In the genomic region with DNA sequence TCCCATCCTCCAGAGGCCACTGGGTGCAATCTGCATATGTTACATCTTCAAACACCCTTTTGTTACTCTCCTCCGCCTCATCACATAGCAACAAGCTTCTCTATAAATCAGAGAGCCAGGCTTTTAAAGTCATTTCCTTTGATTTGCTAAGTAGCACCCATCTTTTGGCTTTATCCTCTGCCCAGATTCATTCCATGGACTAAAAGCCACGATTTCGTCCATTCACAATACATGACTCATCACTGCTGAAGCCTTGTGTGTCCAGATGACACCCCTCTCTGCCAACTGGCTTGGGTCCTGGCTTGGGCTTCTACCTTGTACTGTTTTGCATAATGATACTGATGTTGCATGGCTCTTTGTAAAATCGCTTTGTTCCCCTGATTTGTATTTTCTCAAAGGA, we compare ENCODE assay signal across 27 cellular contexts. TPM values are rescaled to one million over a fixed set of nuclear protein-coding genes. Genes with fewer than 3 reads are reported as not detected.
DNase-seq lines count a peak whose midpoint lies in the region; ATAC-seq and TF ChIP-seq lines count a peak whose summit lies in the region.
"Had no signal": no experiment of that assay in that cellular context is flagged by ENCODE, and none has a peak within 500 bp of the region (broad histone marks: within the 10 kb centered on the region; RNA-seq: fewer than 3 reads in every experiment).

No MANE protein-coding gene starts in this region.

- H3K36me3 Mint-ChIP-seq in GM23338 (ENCODE audit: low read depth) = no peaks in the 10 kb centered on the region
- H3K36me3 Mint-ChIP-seq in activated CD4-positive, alpha-beta memory T cell treated with anti-CD3 and anti-CD28 coated beads for 36 hours = no peaks in the 10 kb centered on the region
- H3K36me3 Mint-ChIP-seq: activated naive CD8-positive, alpha-beta T cell treated with anti-CD3 and anti-CD28 coated beads for 36 hours; CD8-positive, alpha-beta T cell; immature natural killer cell; stimulated activated naive B cell treated with anti-CD40 and anti-IgM and Interleukin-4, amounts not matched to agents 10 μg/mL and 1 μg/mL and 100 μg/mL, for 72 hours had no signal

- no peak for ATAC-seq in GM23338
- ATAC-seq: CD8-positive, alpha-beta T cell; HepG2; stimulated activated naive B cell treated with anti-CD40 and anti-IgM and Interleukin-4, amounts not matched to agents 10 μg/mL and 1 μg/mL and 100 μg/mL, for 72 hours; T-helper 17 cell had no signal

- no peaks in the 10 kb centered on the region for H3K9me3 ChIP-seq in adipocyte (ENCODE audit: control insufficient read depth, low read length)
- H3K9me3 ChIP-seq: prostate gland had no signal

- no peaks in the 10 kb centered on the region for H3K79me2 ChIP-seq in GM23338 (replicated peaks; ENCODE audit: insufficient read depth)

- H3K4me2 ChIP-seq in GM23338 = no peak overlapping the region

- H3F3A ChIP-seq in GM23338 (replicated peaks; ENCODE audit: low read depth) = no peaks in the 10 kb centered on the region

- no peak overlapping the region for H3K27ac ChIP-seq in GM23338 (ENCODE audit: low read depth)
- H3K27ac ChIP-seq: prostate gland, skin epidermis, VCaP had no signal

- intact Hi-C loops in activated CD4-positive, alpha-beta memory T cell treated with anti-CD3 and anti-CD28 coated beads for 36 hours (cut with micrococcal nuclease) = no loop called here

- no peaks in the 10 kb centered on the region for H3K4me1 Mint-ChIP-seq in GM23338
- H3K4me1 Mint-ChIP-seq in activated CD4-positive, alpha-beta memory T cell treated with anti-CD3 and anti-CD28 coated beads for 36 hours (ENCODE audit: low read depth) = no peaks in the 10 kb centered on the region
- H3K4me1 Mint-ChIP-seq: activated naive CD8-positive, alpha-beta T cell treated with anti-CD3 and anti-CD28 coated beads for 36 hours; immature natural killer cell; stimulated activated naive B cell treated with anti-CD40 and anti-IgM and Interleukin-4, amounts not matched to agents 10 μg/mL and 1 μg/mL and 100 μg/mL, for 72 hours had no signal

- H3K4me3 ChIP-seq in GM23338 (no peak overlapping the region), adipocyte (ENCODE audit: low read length) (no peak overlapping the region), fibroblast of villous mesenchyme (ENCODE audit: low read depth, low read length) (no peak overlapping the region)
- H3K4me3 ChIP-seq: prostate gland, skin epidermis had no signal

- H3K36me3 ChIP-seq in GM23338 (ENCODE audit: insufficient read depth) (no peaks in the 10 kb centered on the region), adipocyte (ENCODE audit: control insufficient read depth, insufficient read depth, low read length, severe bottlenecking) (no peaks in the 10 kb centered on the region)
- H3K36me3 ChIP-seq: prostate gland had no signal

- peaks cover 4% of the 10 kb centered on the region; the same call in 2 of the 3 replicates for H3K9me3 Mint-ChIP-seq in GM23338
- H3K9me3 Mint-ChIP-seq in activated CD4-positive, alpha-beta memory T cell treated with anti-CD3 and anti-CD28 coated beads for 36 hours = no peaks in the 10 kb centered on the region
- H3K9me3 Mint-ChIP-seq: activated naive CD8-positive, alpha-beta T cell treated with anti-CD3 and anti-CD28 coated beads for 36 hours; activated T-helper 2 cell treated with anti-CD3 and anti-CD28 coated beads, Interferon-gamma antibody, Interleukin-2, Interleukin-4, amounts not matched to agents 10 μg/mL and 5 μg/mL and 100 μg/mL, durations not matched to agents 14 hours and 24 hours and 36 hours; CD8-positive, alpha-beta T cell; stimulated activated naive B cell treated with anti-CD40 and anti-IgM and Interleukin-4, amounts not matched to agents 10 μg/mL and 1 μg/mL and 100 μg/mL, for 72 hours had no signal

- DNase-seq in AG08395 (ENCODE audit: low spot score) = peak; percentile 78
- DNase-seq in GM23338 (ENCODE audit: low spot score) = no peak
- peak; percentile 59 for DNase-seq in adipocyte (ENCODE audit: low read depth)
- peak; percentile 61 for DNase-seq in fibroblast of villous mesenchyme (ENCODE audit: low read depth)
- no peak for DNase-seq in activated CD4-positive, alpha-beta memory T cell treated with anti-CD3 and anti-CD28 coated beads for 36 hours
- no peak for DNase-seq in NCI-H1417 (lab: John Stamatoyannopoulos, UW)
- DNase-seq in SK-N-DZ (ENCODE audit: low spot score) = no peak
- DNase-seq in NOMO-1 treated with dmso at 0.1 percent for 144 hours (lab: John Stamatoyannopoulos, UW; ENCODE audit: unreplicated experiment) = no peak
- DNase-seq: activated CD4-positive, alpha-beta T cell treated with anti-CD3 and anti-CD28 coated beads, Interleukin-2, amount 50 U/mL, for 1 hour; activated CD8-positive, alpha-beta memory T cell treated with anti-CD3 and anti-CD28 coated beads, Interleukin-2, amount 50 U/mL, for 4 hours; activated naive CD8-positive, alpha-beta T cell treated with anti-CD3 and anti-CD28 coated beads for 36 hours; CD8-positive, alpha-beta T cell; central memory CD4-positive, alpha-beta T cell; immature natural killer cell; NCI-H774; SIG-M5; stimulated activated CD4-positive, alpha-beta T cell treated with anti-CD3 and anti-CD28 coated beads, Interleukin-2, amount 100 ng/mL, for 24 hours; stimulated activated naive B cell treated with anti-CD40 and anti-IgM and Interleukin-4, amounts not matched to agents 10 μg/mL and 1 μg/mL and 100 μg/mL, for 72 hours; T-helper 17 cell had no signal

- H3K27ac Mint-ChIP-seq in GM23338 = no peak overlapping the region
- no peak overlapping the region for H3K27ac Mint-ChIP-seq in activated CD4-positive, alpha-beta memory T cell treated with anti-CD3 and anti-CD28 coated beads for 36 hours
- H3K27ac Mint-ChIP-seq: activated naive CD8-positive, alpha-beta T cell treated with anti-CD3 and anti-CD28 coated beads for 36 hours; activated T-helper 2 cell treated with anti-CD3 and anti-CD28 coated beads, Interferon-gamma antibody, Interleukin-2, Interleukin-4, amounts not matched to agents 10 μg/mL and 5 μg/mL and 100 μg/mL, durations not matched to agents 14 hours and 24 hours and 36 hours; CD8-positive, alpha-beta T cell; immature natural killer cell; stimulated activated naive B cell treated with anti-CD40 and anti-IgM and Interleukin-4, amounts not matched to agents 10 μg/mL and 1 μg/mL and 100 μg/mL, for 72 hours; T-helper 17 cell had no signal

- H3K9me2 ChIP-seq in GM23338 (ENCODE audit: insufficient read depth) = 0 out of 2 replicates have a peak, but pooled peaks cover 11% of the 10 kb centered on the region

- H2AFZ ChIP-seq in GM23338 = 0 out of 2 replicates have a peak overlapping the region, but pooled peaks have one; percentile 32

- POLR2A ChIA-PET in activated CD4-positive, alpha-beta memory T cell treated with anti-CD3 and anti-CD28 coated beads for 36 hours (lab: Charles Lee) = no interaction called here

- no peaks in the 10 kb centered on the region for H3K27me3 ChIP-seq in GM23338 (ENCODE audit: insufficient read depth)
- H3K27me3 ChIP-seq in adipocyte (replicated peaks; ENCODE audit: control insufficient read depth, insufficient read depth, low read length) = peaks cover 6% of the 10 kb centered on the region

- H4K20me1 ChIP-seq in GM23338 (replicated peaks; ENCODE audit: insufficient read depth) = no peaks in the 10 kb centered on the region

- H3K4me3 Mint-ChIP-seq in GM23338 = no peak overlapping the region
- no peak overlapping the region for H3K4me3 Mint-ChIP-seq in activated CD4-positive, alpha-beta memory T cell treated with anti-CD3 and anti-CD28 coated beads for 36 hours
- H3K4me3 Mint-ChIP-seq: activated naive CD8-positive, alpha-beta T cell treated with anti-CD3 and anti-CD28 coated beads for 36 hours; CD8-positive, alpha-beta T cell; immature natural killer cell; stimulated activated naive B cell treated with anti-CD40 and anti-IgM and Interleukin-4, amounts not matched to agents 10 μg/mL and 1 μg/mL and 100 μg/mL, for 72 hours; T-helper 17 cell had no signal

- CTCF ChIA-PET in activated CD4-positive, alpha-beta memory T cell treated with anti-CD3 and anti-CD28 coated beads for 36 hours (lab: Charles Lee) = no interaction called here

- H3K4me1 ChIP-seq in GM23338 (ENCODE audit: insufficient read depth) (no peaks in the 10 kb centered on the region), adipocyte (ENCODE audit: control insufficient read depth, insufficient read depth, low read length) (peaks cover 38% of the 10 kb centered on the region)
- H3K4me1 ChIP-seq: prostate gland had no signal

- no peak for TF ChIP-seq CTCF in GM23338 (conservative IDR thresholded peaks at IDR 0.05; ENCODE audit: low read depth in 2 of 2)
- no peak for TF ChIP-seq CTCF in fibroblast of villous mesenchyme (IDR thresholded peaks at IDR 0.05; ENCODE audit: insufficient read depth, low read depth, low read length)

- H3K9ac ChIP-seq in adipocyte (ENCODE audit: low read length) = no peak overlapping the region

- H3K27me3 Mint-ChIP-seq in GM23338 (ENCODE audit: insufficient read depth, low read depth, poor library complexity) = no peaks in the 10 kb centered on the region
- H3K27me3 Mint-ChIP-seq in activated CD4-positive, alpha-beta memory T cell treated with anti-CD3 and anti-CD28 coated beads for 36 hours = no peaks in the 10 kb centered on the region

RNA-seq across cellular contexts. Expression of a gene that starts 2.0 kb away (rescaled TPM):
- not detected in 2 replicates for total RNA-seq in GM23338 (2014; rRNA removed; shearing (Covaris generic))
- not detected in 2 replicates for polyA plus RNA-seq in GM23338 (2016; fragmentation: Nextera tagmentation; extraction: Ambion mirVana)
- under 0.01 TPM in 1 of 2 replicates, not detected in the other for total RNA-seq in fibroblast of villous mesenchyme
- not detected for total RNA-seq in activated CD4-positive, alpha-beta memory T cell treated with anti-CD3 and anti-CD28 coated beads for 36 hours
- polyA plus RNA-seq in SK-N-DZ (2014; cell fraction: cytosol; rRNA removed) = not detected in 2 replicates
- polyA plus RNA-seq in SK-N-DZ (2014; cell fraction: nucleus; rRNA removed) = not detected in 2 replicates
- total RNA-seq: activated naive CD8-positive, alpha-beta T cell treated with anti-CD3 and anti-CD28 coated beads for 36 hours; activated T-helper 2 cell treated with anti-CD3 and anti-CD28 coated beads, Interferon-gamma antibody, Interleukin-2, Interleukin-4, amounts not matched to agents 10 μg/mL and 5 μg/mL and 100 μg/mL, durations not matched to agents 14 hours and 24 hours and 36 hours; CD8-positive, alpha-beta T cell; HepG2; liver; prostate gland; T-helper 17 cell had no signal
- polyA plus RNA-seq: HepG2, immature natural killer cell, liver had no signal

RNA-seq across cellular contexts. Expression of a gene that starts 18.4 kb away (rescaled TPM):
- not detected in 2 replicates for total RNA-seq in GM23338 (2014; rRNA removed; shearing (Covaris generic))
- polyA plus RNA-seq in GM23338 (2016; fragmentation: Nextera tagmentation; extraction: Ambion mirVana) = not detected in 2 replicates
- total RNA-seq in fibroblast of villous mesenchyme = not detected in 2 replicates
- total RNA-seq in activated CD4-positive, alpha-beta memory T cell treated with anti-CD3 and anti-CD28 coated beads for 36 hours = not detected
- not detected in 2 replicates for polyA plus RNA-seq in SK-N-DZ (2014; cell fraction: cytosol; rRNA removed)
- not detected in 2 replicates for polyA plus RNA-seq in SK-N-DZ (2014; cell fraction: nucleus; rRNA removed)
- total RNA-seq: activated naive CD8-positive, alpha-beta T cell treated with anti-CD3 and anti-CD28 coated beads for 36 hours; activated T-helper 2 cell treated with anti-CD3 and anti-CD28 coated beads, Interferon-gamma antibody, Interleukin-2, Interleukin-4, amounts not matched to agents 10 μg/mL and 5 μg/mL and 100 μg/mL, durations not matched to agents 14 hours and 24 hours and 36 hours; CD8-positive, alpha-beta T cell; HepG2; liver; prostate gland; T-helper 17 cell had no signal
- polyA plus RNA-seq: AG04450, esophagus, immature natural killer cell, liver had no signal

RNA-seq across cellular contexts. Expression of a gene that starts 24.4 kb away (rescaled TPM):
- not detected in 2 replicates for total RNA-seq in GM23338 (2014; rRNA removed; shearing (Covaris generic))
- not detected in 2 replicates for polyA plus RNA-seq in GM23338 (2016; fragmentation: Nextera tagmentation; extraction: Ambion mirVana)
- total RNA-seq in fibroblast of villous mesenchyme = not detected in 2 replicates
- total RNA-seq in activated CD4-positive, alpha-beta memory T cell treated with anti-CD3 and anti-CD28 coated beads for 36 hours = not detected
- polyA plus RNA-seq in SK-N-DZ (2014; cell fraction: cytosol; rRNA removed) = not detected in 2 replicates
- not detected in 2 replicates for polyA plus RNA-seq in SK-N-DZ (2014; cell fraction: nucleus; rRNA removed)
- total RNA-seq: activated naive CD8-positive, alpha-beta T cell treated with anti-CD3 and anti-CD28 coated beads for 36 hours; activated T-helper 2 cell treated with anti-CD3 and anti-CD28 coated beads, Interferon-gamma antibody, Interleukin-2, Interleukin-4, amounts not matched to agents 10 μg/mL and 5 μg/mL and 100 μg/mL, durations not matched to agents 14 hours and 24 hours and 36 hours; CD8-positive, alpha-beta T cell; HepG2; liver; prostate gland; T-helper 17 cell had no signal
- polyA plus RNA-seq: HepG2, immature natural killer cell, liver had no signal

RNA-seq across cellular contexts. Expression of a gene that starts 38.2 kb away (rescaled TPM):
- total RNA-seq in GM23338 (2014; rRNA removed; shearing (Covaris generic)) = not detected in 2 replicates
- not detected in 2 replicates for polyA plus RNA-seq in GM23338 (2016; fragmentation: Nextera tagmentation; extraction: Ambion mirVana)
- total RNA-seq in fibroblast of villous mesenchyme = not detected in 2 replicates
- not detected for total RNA-seq in activated CD4-positive, alpha-beta memory T cell treated with anti-CD3 and anti-CD28 coated beads for 36 hours
- not detected in 2 replicates for polyA plus RNA-seq in SK-N-DZ (2014; cell fraction: cytosol; rRNA removed)
- not detected in 2 replicates for polyA plus RNA-seq in SK-N-DZ (2014; cell fraction: nucleus; rRNA removed)
- total RNA-seq: activated naive CD8-positive, alpha-beta T cell treated with anti-CD3 and anti-CD28 coated beads for 36 hours; activated T-helper 2 cell treated with anti-CD3 and anti-CD28 coated beads, Interferon-gamma antibody, Interleukin-2, Interleukin-4, amounts not matched to agents 10 μg/mL and 5 μg/mL and 100 μg/mL, durations not matched to agents 14 hours and 24 hours and 36 hours; CD8-positive, alpha-beta T cell; HepG2; liver; prostate gland; T-helper 17 cell had no signal
- polyA plus RNA-seq: AG04450, esophagus, HepG2, immature natural killer cell, liver had no signal

RNA-seq across cellular contexts. Expression of a gene that starts 45.4 kb away (rescaled TPM):
- total RNA-seq in GM23338 (2014; rRNA removed; shearing (Covaris generic)) = not detected in 2 replicates
- polyA plus RNA-seq in GM23338 (2016; fragmentation: Nextera tagmentation; extraction: Ambion mirVana) = not detected in 2 replicates
- total RNA-seq in fibroblast of villous mesenchyme = not detected in 2 replicates
- not detected for total RNA-seq in activated CD4-positive, alpha-beta memory T cell treated with anti-CD3 and anti-CD28 coated beads for 36 hours
- polyA plus RNA-seq in SK-N-DZ (2014; cell fraction: cytosol; rRNA removed) = not detected in 2 replicates
- not detected in 2 replicates for polyA plus RNA-seq in SK-N-DZ (2014; cell fraction: nucleus; rRNA removed)
- total RNA-seq: activated naive CD8-positive, alpha-beta T cell treated with anti-CD3 and anti-CD28 coated beads for 36 hours; activated T-helper 2 cell treated with anti-CD3 and anti-CD28 coated beads, Interferon-gamma antibody, Interleukin-2, Interleukin-4, amounts not matched to agents 10 μg/mL and 5 μg/mL and 100 μg/mL, durations not matched to agents 14 hours and 24 hours and 36 hours; CD8-positive, alpha-beta T cell; HepG2; liver; prostate gland; T-helper 17 cell had no signal
- polyA plus RNA-seq: AG04450, immature natural killer cell, liver had no signal

Comparison
In these comparisons a context has a peak if more than half of its experiments do, and no peak if none do; other contexts are left out.
1. DNase-seq: peak in AG08395 (single experiment), adipocyte (single experiment) and fibroblast of villous mesenchyme (single experiment); none in GM23338 (single experiment), activated CD4-positive, alpha-beta memory T cell treated with anti-CD3 and anti-CD28 coated beads for 36 hours (single experiment), NCI-H1417 (0 of 3), SK-N-DZ (single experiment) and NOMO-1 treated with dmso at 0.1 percent for 144 hours (single experiment).